ENCODE assay signal across 8 cellular contexts in genomic region chr5:14664270-14665109, GRCh38. TPM values are rescaled to one million over a fixed set of nuclear protein-coding genes. Genes with fewer than 3 reads are reported as not detected.
DNase-seq lines count a peak whose midpoint lies in the region; FAIRE-seq and TF ChIP-seq lines count a peak whose summit lies in the region.

Gene OTULIN, plus strand, starts transcription at chr5:14664718. Its CDS starts 108 bp downstream, at chr5:14664826.

- H3K4me3 ChIP-seq in H7 (ENCODE audit: insufficient read depth, low read depth, low read length), result peak within 1 kb of the TSS; percentile 73
- peak within 1 kb of the TSS; percentile 82 for H3K4me3 ChIP-seq in Loucy (ENCODE audit: low read length, poor library complexity, severe bottlenecking)
- peak within 1 kb of the TSS; percentile 97 for H3K4me3 ChIP-seq in SJSA1
- H3K4me3 ChIP-seq in neutrophil (ENCODE audit: low read depth in 1 of 2, low read length in 1 of 2), result peak within 1 kb of the TSS; percentile 76 to 89

- H3K36me3 ChIP-seq in ES-I3 (ENCODE audit: insufficient read depth, low read length), result no peaks in the 10 kb centered on the region
- H3K36me3 ChIP-seq in H7 (replicated peaks; ENCODE audit: control insufficient read depth, insufficient read depth, low read length), result no peaks in the 10 kb centered on the region
- H3K36me3 ChIP-seq in Loucy (ENCODE audit: insufficient read depth, low read length), result no peaks in the 10 kb centered on the region
- H3K36me3 ChIP-seq in SJSA1, result peaks cover 26% of the 10 kb centered on the region
- H3K36me3 ChIP-seq in neutrophil, result peaks cover 4% of the 10 kb centered on the region

- no peaks in the 10 kb centered on the region; the same call in 1 of the 2 replicates for H3K9me3 ChIP-seq in ES-I3 (ENCODE audit: control insufficient read depth, insufficient read depth, low read length)
- H3K9me3 ChIP-seq in Loucy (ENCODE audit: insufficient read depth, low read depth, low read length), result no peaks in the 10 kb centered on the region
- no peaks in the 10 kb centered on the region for H3K9me3 ChIP-seq in SJSA1 (replicated peaks)
- H3K9me3 ChIP-seq in neutrophil, result no peaks in the 10 kb centered on the region

- peaks cover 59% of the 10 kb centered on the region for H3K79me2 ChIP-seq in Loucy (ENCODE audit: insufficient read depth, low read length)

- H3K27ac ChIP-seq in SJSA1 (peak within 1 kb of the TSS; percentile 50), neutrophil (peak within 1 kb of the TSS; percentile 97), substantia nigra (ENCODE audit: low read depth, low read length, poor library complexity, severe bottlenecking) (peak within 1 kb of the TSS; percentile 83)

- peak within 1 kb of the TSS; percentile 80 for H3K9ac ChIP-seq in ES-I3 (ENCODE audit: low read depth, low read length)
- H3K9ac ChIP-seq in Loucy (ENCODE audit: low read depth, low read length, poor library complexity, severe bottlenecking), result peak within 1 kb of the TSS; percentile 89

- no peaks in the 10 kb centered on the region for H3K9me2 ChIP-seq in Loucy (replicated peaks; ENCODE audit: low read depth, low read length)

- TF ChIP-seq CTCF in Loucy (conservative IDR thresholded peaks at IDR 0.05; ENCODE audit: low read length), result no peak
- TF ChIP-seq CTCF in neutrophil (IDR thresholded peaks at IDR 0.05), result peak; percentile 52

- no peaks in the 10 kb centered on the region for H3F3A ChIP-seq in Loucy (ENCODE audit: low read depth)

- DNase-seq in H7, result peak; percentile 96
- peak; percentile 90 to 96 for DNase-seq in SJSA1 (ENCODE audit: low read depth in 1 of 2, low spot score in 2 of 2)
- peak; percentile 44 to 70 (median 58) for DNase-seq in activated naive CD4-positive, alpha-beta T cell (lab: John Stamatoyannopoulos, UW)
- DNase-seq in frontal cortex (ENCODE audit: low spot score in 2 of 2), result peak; percentile 95 to 98
- DNase-seq in substantia nigra (lab: John Stamatoyannopoulos, UW), result peak; percentile 55 to 96 (median 87)

- peaks cover 9% of the 10 kb centered on the region; the same call in 1 of the 2 replicates for H3K4me1 ChIP-seq in ES-I3 (ENCODE audit: insufficient read depth, low read length)
- H3K4me1 ChIP-seq in Loucy (ENCODE audit: insufficient read depth, low read length, poor library complexity, severe bottlenecking), result peaks cover 70% of the 10 kb centered on the region
- peaks cover 15% of the 10 kb centered on the region for H3K4me1 ChIP-seq in SJSA1 (replicated peaks)
- peaks cover 31 to 34% of the 10 kb centered on the region in 2 experiments for H3K4me1 ChIP-seq in neutrophil (ENCODE audit: control insufficient read depth in 1 of 2, insufficient read depth in 1 of 2, low read depth in 1 of 2, low read length in 1 of 2)

- H3K27me3 ChIP-seq in H7 (ENCODE audit: control insufficient read depth, insufficient read depth, low read length) (peaks cover 7% of the 10 kb centered on the region), Loucy (ENCODE audit: insufficient read depth, low read length, poor library complexity, severe bottlenecking) (no peaks in the 10 kb centered on the region), SJSA1 (replicated peaks) (no peaks in the 10 kb centered on the region), neutrophil (no peaks in the 10 kb centered on the region)

- peak within 1 kb of the TSS; percentile 76 for H2AFZ ChIP-seq in Loucy (ENCODE audit: low read length)

- FAIRE-seq in frontal cortex (lab: Jason Lieb, UNC), result no peak

- peak within 1 kb of the TSS; percentile 97 for H3K4me2 ChIP-seq in Loucy (ENCODE audit: low read depth, low read length, poor library complexity, severe bottlenecking)

- peaks cover 45% of the 10 kb centered on the region for H4K20me1 ChIP-seq in Loucy (ENCODE audit: insufficient read depth, low read length, poor library complexity, severe bottlenecking)

RNA-seq across cellular contexts. Expression of gene OTULIN, which starts in this region (rescaled TPM):
- total RNA-seq in H7 (2014; rRNA removed; shearing (Covaris generic)), result 14.9 and 17.4 TPM in 2 replicates
- total RNA-seq in SJSA1 (2014; rRNA removed; shearing (Covaris generic)), result 44.6 and 47.0 TPM in 2 replicates
- 11.4 TPM for total RNA-seq in frontal cortex

Comparison
In these comparisons a context has a peak if more than half of its experiments do, and no peak if none do; other contexts are left out.
1. Peak in every context shown above with its lines: DNase-seq, H3K4me3 ChIP-seq and H3K27ac ChIP-seq.